18 cellular contexts compared by ENCODE assay signal in genomic region chrX:154986826-154987575, GRCh38. TPM values are rescaled to one million over a fixed set of nuclear protein-coding genes. Genes with fewer than 3 reads are reported as not detected.
DNase-seq lines count a peak whose midpoint lies in the region; ATAC-seq, FAIRE-seq and TF ChIP-seq lines count a peak whose summit lies in the region.
"Had no signal": no experiment of that assay in that cellular context is flagged by ENCODE, and none has a peak within 500 bp of the region (broad histone marks: within the 10 kb centered on the region; RNA-seq: fewer than 3 reads in every experiment).

No MANE protein-coding gene starts in this region.

- no peak for TF ChIP-seq POLR2A in GM12891 (IDR thresholded peaks at IDR 0.05; ENCODE audit: low read depth, low read length)

- H3K4me2 ChIP-seq in Loucy (ENCODE audit: low read depth, low read length, poor library complexity, severe bottlenecking) (no peak overlapping the region), astrocyte (ENCODE audit: low read length) (no peak overlapping the region), osteoblast (ENCODE audit: insufficient read depth, low read length) (no peak overlapping the region)

- 32% methylated on average over 3 of the region's 3 CpGs for WGBS in liver

- no peaks in the 10 kb centered on the region for H3K9me3 ChIP-seq in Loucy (ENCODE audit: insufficient read depth, low read depth, low read length)
- H3K9me3 ChIP-seq in astrocyte (ENCODE audit: insufficient read depth, low read depth, low read length) = no peaks in the 10 kb centered on the region
- H3K9me3 ChIP-seq in liver (ENCODE audit: control insufficient read depth in 4 of 4, low read length in 3 of 4) = no peaks in the 10 kb centered on the region
- no peaks in the 10 kb centered on the region for H3K9me3 ChIP-seq in osteoblast (ENCODE audit: low read depth, low read length)

- H3F3A ChIP-seq in Loucy (ENCODE audit: low read depth) = no peaks in the 10 kb centered on the region

- H3K27me3 ChIP-seq in Loucy (ENCODE audit: insufficient read depth, low read length, poor library complexity, severe bottlenecking) (no peaks in the 10 kb centered on the region), astrocyte (ENCODE audit: insufficient read depth, low read length) (no peaks in the 10 kb centered on the region), liver (ENCODE audit: control insufficient read depth in 4 of 4, insufficient read depth in 4 of 4, low read length in 3 of 4) (no peaks in the 10 kb centered on the region), osteoblast (ENCODE audit: insufficient read depth, low read length) (no peaks in the 10 kb centered on the region)

- peak; percentile 73 to 74 for TF ChIP-seq RAD21 in liver (IDR thresholded peaks at IDR 0.05)

- peak; percentile 44 for TF ChIP-seq CTCF in Loucy (conservative IDR thresholded peaks at IDR 0.05; ENCODE audit: low read length)
- TF ChIP-seq CTCF in astrocyte (IDR thresholded peaks at IDR 0.05; ENCODE audit: insufficient read depth, low read depth, low read length) = no peak
- TF ChIP-seq CTCF in liver (IDR thresholded peaks at IDR 0.05; ENCODE audit: low read depth, low read length, missing input control) = peak; percentile 13
- no peak for TF ChIP-seq CTCF in osteoblast (IDR thresholded peaks at IDR 0.05; ENCODE audit: extremely low read depth, low read depth, low read length)

- H3K36me3 ChIP-seq in Loucy (ENCODE audit: insufficient read depth, low read length) = no peaks in the 10 kb centered on the region
- H3K36me3 ChIP-seq in astrocyte (ENCODE audit: insufficient read depth, low read length) = no peaks in the 10 kb centered on the region
- no peaks in the 10 kb centered on the region for H3K36me3 ChIP-seq in liver (ENCODE audit: control insufficient read depth in 4 of 4, insufficient read depth in 3 of 4, low read depth in 1 of 4, low read length in 3 of 4)
- no peaks in the 10 kb centered on the region for H3K36me3 ChIP-seq in osteoblast (ENCODE audit: insufficient read depth, low read length)

- no peak overlapping the region for H3K27ac Mint-ChIP-seq in astrocyte (ENCODE audit: unreplicated experiment)
- H3K27ac Mint-ChIP-seq: natural killer cell treated with Interleukin-12 subunit alpha and Interleukin-12 subunit beta and Interleukin-15 and Interleukin-18, amount 100 ng/mL, for 72 hours; T-helper 1 cell treated with Interleukin-12 subunit alpha and Interleukin-12 subunit beta and Interleukin-4 antibody, amounts not matched to agents 30 μg/mL and 1 μg/mL, for 36 hours; type B pancreatic cell had no signal

- H3K36me3 Mint-ChIP-seq in astrocyte (ENCODE audit: low read depth, unreplicated experiment) = no peaks in the 10 kb centered on the region
- H3K36me3 Mint-ChIP-seq: CD4-positive, alpha-beta memory T cell; natural killer cell treated with Interleukin-12 subunit alpha and Interleukin-12 subunit beta and Interleukin-15 and Interleukin-18, amount 100 ng/mL, for 72 hours; type B pancreatic cell had no signal

- no peaks in the 10 kb centered on the region for H4K20me1 ChIP-seq in Loucy (ENCODE audit: insufficient read depth, low read length, poor library complexity, severe bottlenecking)
- H4K20me1 ChIP-seq in astrocyte (ENCODE audit: insufficient read depth, low read length) = no peaks in the 10 kb centered on the region
- H4K20me1 ChIP-seq in osteoblast (ENCODE audit: insufficient read depth, low read length) = no peaks in the 10 kb centered on the region

- no peak overlapping the region for H3K4me3 Mint-ChIP-seq in astrocyte (ENCODE audit: unreplicated experiment)
- H3K4me3 Mint-ChIP-seq: activated T-cell treated with anti-CD3 and anti-CD28 coated beads, Interleukin-2, amount 50 U/mL, for 4 hours; CD4-positive, alpha-beta memory T cell; natural killer cell treated with Interleukin-12 subunit alpha and Interleukin-12 subunit beta and Interleukin-15 and Interleukin-18, amount 100 ng/mL, for 72 hours; T-helper 1 cell treated with Interleukin-12 subunit alpha and Interleukin-12 subunit beta and Interleukin-4 antibody, amounts not matched to agents 30 μg/mL and 1 μg/mL, for 36 hours; type B pancreatic cell had no signal

- H3K4me1 ChIP-seq in Loucy (ENCODE audit: insufficient read depth, low read length, poor library complexity, severe bottlenecking) (no peaks in the 10 kb centered on the region), astrocyte (ENCODE audit: insufficient read depth, low read length) (no peaks in the 10 kb centered on the region), liver (ENCODE audit: control insufficient read depth in 4 of 4, insufficient read depth in 4 of 4, low read length in 3 of 4) (peaks cover 0 to 15% (median 12%) of the 10 kb centered on the region in 4 donors), osteoblast (ENCODE audit: insufficient read depth, low read length) (no peaks in the 10 kb centered on the region)

- no peak overlapping the region for H3K4me3 ChIP-seq in Loucy (ENCODE audit: low read length, poor library complexity, severe bottlenecking)
- no peak overlapping the region for H3K4me3 ChIP-seq in astrocyte (ENCODE audit: insufficient read depth, low read depth, low read length)
- H3K4me3 ChIP-seq in liver (ENCODE audit: low read depth in 1 of 3, low read length in 3 of 3) = no peak overlapping the region
- H3K4me3 ChIP-seq in osteoblast (ENCODE audit: insufficient read depth, low read length) = no peak overlapping the region
- H3K4me3 ChIP-seq: lung had no signal

- H3K27ac ChIP-seq in astrocyte (ENCODE audit: low read depth, low read length) (no peak overlapping the region), liver (ENCODE audit: low read depth in 1 of 2, low read length in 2 of 2) (no peak overlapping the region), osteoblast (ENCODE audit: low read depth, low read length) (no peak overlapping the region)

- no peaks in the 10 kb centered on the region for H3K9me2 ChIP-seq in Loucy (replicated peaks; ENCODE audit: low read depth, low read length)

- no peaks in the 10 kb centered on the region for H3K27me3 Mint-ChIP-seq in astrocyte (ENCODE audit: low read depth, unreplicated experiment)
- H3K27me3 Mint-ChIP-seq: type B pancreatic cell had no signal

- H3K9ac ChIP-seq in Loucy (ENCODE audit: low read depth, low read length, poor library complexity, severe bottlenecking) (no peak overlapping the region), astrocyte (ENCODE audit: low read length) (no peak overlapping the region), liver (ENCODE audit: low read depth in 1 of 2, low read length in 2 of 2) (no peak overlapping the region)

- no peak for DNase-seq in GM12891 (ENCODE audit: insufficient read length, low spot score)
- no peak for DNase-seq in astrocyte (ENCODE audit: low read depth)
- DNase-seq in osteoblast (ENCODE audit: insufficient read length, low spot score, missing footprints) = no peak
- DNase-seq: activated CD4-positive, alpha-beta T cell treated with anti-CD3 and anti-CD28 coated beads, Interleukin-2, amount 50 U/mL, for 1 hour; activated T-cell treated with anti-CD3 and anti-CD28 coated beads, Interleukin-2, amount 50 U/mL, for 4 hours; NCI-H1417; stimulated activated CD4-positive, alpha-beta T cell treated with anti-CD3 and anti-CD28 coated beads, Interleukin-2, amount 100 ng/mL, for 48 hours had no signal

- H3K4me1 Mint-ChIP-seq in astrocyte (ENCODE audit: low read depth, unreplicated experiment) = no peaks in the 10 kb centered on the region

- H3K9me3 Mint-ChIP-seq in astrocyte (ENCODE audit: unreplicated experiment) = no peaks in the 10 kb centered on the region
- H3K9me3 Mint-ChIP-seq: activated T-cell treated with anti-CD3 and anti-CD28 coated beads, Interleukin-2, amount 50 U/mL, for 4 hours; natural killer cell treated with Interleukin-12 subunit alpha and Interleukin-12 subunit beta and Interleukin-15 and Interleukin-18, amount 100 ng/mL, for 72 hours; T-helper 1 cell treated with Interleukin-12 subunit alpha and Interleukin-12 subunit beta and Interleukin-4 antibody, amounts not matched to agents 30 μg/mL and 1 μg/mL, for 36 hours; type B pancreatic cell had no signal

- H3K79me2 ChIP-seq in Loucy (ENCODE audit: insufficient read depth, low read length) (no peaks in the 10 kb centered on the region), astrocyte (ENCODE audit: insufficient read depth, low read length) (no peaks in the 10 kb centered on the region), osteoblast (ENCODE audit: insufficient read depth, low read length) (no peaks in the 10 kb centered on the region)

- peak; percentile 47 for FAIRE-seq in GM12891 (lab: Jason Lieb, UNC)
- peak; percentile 78 for FAIRE-seq in astrocyte (lab: Jason Lieb, UNC)
- FAIRE-seq: GM19239, RCC 7860 had no signal

- H2AFZ ChIP-seq in Loucy (ENCODE audit: low read length) = no peak overlapping the region
- H2AFZ ChIP-seq in astrocyte (ENCODE audit: low read depth, low read length) = no peak overlapping the region
- no peak overlapping the region for H2AFZ ChIP-seq in osteoblast (ENCODE audit: low read length)

- ATAC-seq in HG03095 (IDR thresholded peaks at IDR 0.05; ENCODE audit: unreplicated experiment) (no peak), HG02840 (IDR thresholded peaks at IDR 0.05; ENCODE audit: low FRiP score, unreplicated experiment) (no peak)
- ATAC-seq: activated T-cell treated with anti-CD3 and anti-CD28 coated beads, Interleukin-2, amount 50 U/mL, for 4 hours; natural killer cell treated with Interleukin-12 subunit alpha and Interleukin-12 subunit beta and Interleukin-15 and Interleukin-18, amount 100 ng/mL, for 72 hours had no signal

TF ChIP-seq in GM12891, 5 proteins besides CTCF, POLR2A, EP300 and RAD21:
- TF ChIP-seq POU2F2 (IDR thresholded peaks at IDR 0.05; ENCODE audit: low read depth, low read length) = no peak
- TF ChIP-seq PAX5 (IDR thresholded peaks at IDR 0.05; ENCODE audit: insufficient read depth, low read length, severe bottlenecking) = no peak
- TF ChIP-seq SPI1 (IDR thresholded peaks at IDR 0.05; ENCODE audit: low read depth, low read length) = no peak
- TF ChIP-seq TAF1 (IDR thresholded peaks at IDR 0.05; ENCODE audit: low read depth, low read length) = no peak

TF ChIP-seq in liver, 16 proteins besides CTCF, POLR2A, EP300 and RAD21:
- TF ChIP-seq YY1 (IDR thresholded peaks at IDR 0.05) (no peak), FOXA2 (IDR thresholded peaks at IDR 0.05) (no peak)

RNA-seq across cellular contexts. Expression of gene F8, which starts 35.5 kb away (rescaled TPM):
- polyA plus RNA-seq in GM12891 (2012; ENCODE audit: low read depth, missing spikeins) = 5.9 TPM
- total RNA-seq in astrocyte = 2.5 TPM in 2 replicates
- 10 to 100 TPM in 1 of 2 donors, 1 to 10 TPM in 1; 8.0 to 22.3 TPM for total RNA-seq in liver
- 10 to 100 TPM; 11.1 to 16.5 TPM for polyA plus RNA-seq in liver
- total RNA-seq in osteoblast = 10.9 and 12.1 TPM in 2 replicates

RNA-seq across cellular contexts. Expression of gene FUNDC2, which starts 39.6 kb away (rescaled TPM):
- 104 TPM for polyA plus RNA-seq in GM12891 (2012; ENCODE audit: low read depth, missing spikeins)
- total RNA-seq in astrocyte (45.8 and 49.5 TPM in 2 replicates), liver (10 to 100 TPM; 19.4 to 23.3 TPM), osteoblast (46.6 and 47.4 TPM in 2 replicates)
- 10 to 100 TPM; 58.3 to 79.8 TPM for polyA plus RNA-seq in liver

Comparison
In these comparisons a context has a peak if more than half of its experiments do, and no peak if none do; other contexts are left out.
1. CTCF ChIP-seq: peak in Loucy (single experiment) and liver (single experiment); none in astrocyte (single experiment) and osteoblast (single experiment).